ENCODE assay signal across 8 cellular contexts in genomic region chr3:14460342-14461005, GRCh38. TPM values are rescaled to one million over a fixed set of nuclear protein-coding genes. Genes with fewer than 3 reads are reported as not detected.
DNase-seq lines count a peak whose midpoint lies in the region; ATAC-seq lines count a peak whose summit lies in the region.

No MANE protein-coding gene starts in this region.

- no peaks in the 10 kb centered on the region for H3K9me3 Mint-ChIP-seq in stimulated activated memory B cell treated with anti-CD40 and anti-IgM and Interleukin-4, amounts not matched to agents 10 μg/mL and 1 μg/mL and 100 μg/mL, for 72 hours

- H3K27ac Mint-ChIP-seq in stimulated activated memory B cell treated with anti-CD40 and anti-IgM and Interleukin-4, amounts not matched to agents 10 μg/mL and 1 μg/mL and 100 μg/mL, for 72 hours: peak overlapping the region; percentile 13

- no peak overlapping the region for H3K4me3 Mint-ChIP-seq in stimulated activated memory B cell treated with anti-CD40 and anti-IgM and Interleukin-4, amounts not matched to agents 10 μg/mL and 1 μg/mL and 100 μg/mL, for 72 hours

- peaks cover 12% of the 10 kb centered on the region for H3K4me1 Mint-ChIP-seq in stimulated activated memory B cell treated with anti-CD40 and anti-IgM and Interleukin-4, amounts not matched to agents 10 μg/mL and 1 μg/mL and 100 μg/mL, for 72 hours

- H3K36me3 Mint-ChIP-seq in stimulated activated memory B cell treated with anti-CD40 and anti-IgM and Interleukin-4, amounts not matched to agents 10 μg/mL and 1 μg/mL and 100 μg/mL, for 72 hours: peaks cover 52% of the 10 kb centered on the region

- ATAC-seq in stimulated activated memory B cell treated with anti-CD40 and anti-IgM and Interleukin-4, amounts not matched to agents 10 μg/mL and 1 μg/mL and 100 μg/mL, for 72 hours: no peak
- ATAC-seq in GM18858 (IDR thresholded peaks at IDR 0.05; ENCODE audit: unreplicated experiment) (no peak), GM21619 (IDR thresholded peaks at IDR 0.05; ENCODE audit: unreplicated experiment) (no peak)

- no peaks in the 10 kb centered on the region for H3K27me3 Mint-ChIP-seq in stimulated activated memory B cell treated with anti-CD40 and anti-IgM and Interleukin-4, amounts not matched to agents 10 μg/mL and 1 μg/mL and 100 μg/mL, for 72 hours

- DNase-seq in LHCN-M2 (ENCODE audit: low read depth) (peak; percentile 71), astrocyte of the hippocampus (ENCODE audit: low read depth, low spot score) (peak; percentile 96), hypothalamus (lab: John Stamatoyannopoulos, UW) (peak in 41 of 51 donors; percentile 12 to 82 (median 53)), DMS153 (lab: John Stamatoyannopoulos, UW) (no peak), SW480 (ENCODE audit: low spot score) (no peak)

RNA-seq across cellular contexts. Expression of gene SLC6A6, which starts 58.1 kb away (rescaled TPM):
- total RNA-seq in LHCN-M2 (2014; rRNA removed): 21.4 and 25.5 TPM in 2 replicates
- polyA plus RNA-seq in LHCN-M2 (2012): 18.1 TPM

Comparison
In these comparisons a context has a peak if more than half of its experiments do, and no peak if none do; other contexts are left out.
1. DNase-seq: peak in LHCN-M2 (single experiment), astrocyte of the hippocampus (single experiment) and hypothalamus (41 of 51); none in DMS153 (single experiment) and SW480 (single experiment).